Comparison of ENCODE assay signal across 1 cellular context in genomic region chrX:13103914-13104274, GRCh38.
A peak's percentile ranks its signal among the peaks of the same experiment; 100 is the strongest.
TF ChIP-seq lines count a peak whose summit lies in the region.

No MANE protein-coding gene starts in this region.

TF ChIP-seq in K562, 482 proteins besides CTCF, POLR2A, EP300 and RAD21 (continued from another document and continues in another):
- TF ChIP-seq ZBTB5 (IDR thresholded peaks at IDR 0.05), result no peak
- no peak for TF ChIP-seq GATAD2B (IDR thresholded peaks at IDR 0.05; ENCODE audit: borderline replicate concordance)
- peak; percentile 87 for TF ChIP-seq ZNF197 (CRISPR knock-in tag; IDR thresholded peaks at IDR 0.05; ENCODE audit: low read depth)
- peak; percentile 53; the same call in 1 of the 2 replicates for TF ChIP-seq ETV1 (tag; conservative IDR thresholded peaks at IDR 0.05; ENCODE audit: low read depth)
- TF ChIP-seq MGA (IDR thresholded peaks at IDR 0.05), result no peak
- no peak for TF ChIP-seq RBM14 (IDR thresholded peaks at IDR 0.05; ENCODE audit: borderline replicate concordance, insufficient read depth, low read depth, low read length)
- TF ChIP-seq ZNF561 (CRISPR knock-in tag; conservative IDR thresholded peaks at IDR 0.05), result no peak
- peak; percentile 89 for TF ChIP-seq ZNF395 (CRISPR knock-in tag; IDR thresholded peaks at IDR 0.05)
- TF ChIP-seq MTA1 (IDR thresholded peaks at IDR 0.05; ENCODE audit: borderline replicate concordance), result no peak
- no peak for TF ChIP-seq DLX4 (CRISPR knock-in tag; IDR thresholded peaks at IDR 0.05)
- TF ChIP-seq TEAD4 (IDR thresholded peaks at IDR 0.05; ENCODE audit: low read length), result no peak
- TF ChIP-seq TEAD4 (CRISPR knock-in tag; IDR thresholded peaks at IDR 0.05; ENCODE audit: borderline replicate concordance), result no peak
- no peak for TF ChIP-seq ZNF12 (CRISPR knock-in tag; IDR thresholded peaks at IDR 0.05)
- no peak for TF ChIP-seq KAT8 (IDR thresholded peaks at IDR 0.05; ENCODE audit: low read depth)
- no peak for TF ChIP-seq NR2C2 (CRISPR knock-in tag; IDR thresholded peaks at IDR 0.05)
- peak; percentile 63 for TF ChIP-seq NR2C2 (tag; IDR thresholded peaks at IDR 0.05)
- no peak for TF ChIP-seq RBM17 (IDR thresholded peaks at IDR 0.05; ENCODE audit: borderline replicate concordance, low read depth, low read length)
- TF ChIP-seq ATF2 (CRISPR knock-in tag; IDR thresholded peaks at IDR 0.05), result no peak
- no peak for TF ChIP-seq EHMT2 (IDR thresholded peaks at IDR 0.05)
- no peak for TF ChIP-seq KDM5B (IDR thresholded peaks at IDR 0.05; ENCODE audit: insufficient replicate concordance, low read depth, low read length)
- no peak for TF ChIP-seq CEBPZ (IDR thresholded peaks at IDR 0.05; ENCODE audit: borderline replicate concordance, low read depth, low read length)
- TF ChIP-seq PCBP1 (IDR thresholded peaks at IDR 0.05; ENCODE audit: low read depth, low read length, poor library complexity, severe bottlenecking), result no peak
- no peak for TF ChIP-seq HNRNPL (IDR thresholded peaks at IDR 0.05; ENCODE audit: low read depth, low read length)
- TF ChIP-seq TFAM (CRISPR knock-in tag; conservative IDR thresholded peaks at IDR 0.05), result no peak
- no peak for TF ChIP-seq ZMIZ1 (IDR thresholded peaks at IDR 0.05; ENCODE audit: low read depth in 2 of 2, low read length in 2 of 2)
- peak; percentile 64; the same call in 1 of the 2 replicates for TF ChIP-seq ZBTB9 (CRISPR knock-in tag; IDR thresholded peaks at IDR 0.05)
- no peak for TF ChIP-seq THRAP3 (IDR thresholded peaks at IDR 0.05; ENCODE audit: borderline replicate concordance)
- TF ChIP-seq ZBTB7A (IDR thresholded peaks at IDR 0.05; ENCODE audit: borderline replicate concordance, control insufficient read depth, low read depth, low read length), result no peak
- no peak for TF ChIP-seq BRCA1 (IDR thresholded peaks at IDR 0.05)
- TF ChIP-seq BRCA1 (CRISPR knock-in tag; IDR thresholded peaks at IDR 0.05), result no peak
